8 cellular contexts compared by ENCODE assay signal in genomic region chr15:31327674-31328424, GRCh38. TPM values are rescaled to one million over a fixed set of nuclear protein-coding genes. Genes with fewer than 3 reads are reported as not detected.
A peak's percentile ranks its signal among the peaks of the same experiment; 100 is the strongest.
DNase-seq lines count a peak whose midpoint lies in the region; ATAC-seq and TF ChIP-seq lines count a peak whose summit lies in the region.

No MANE protein-coding gene starts in this region.

- no peak overlapping the region for H3K27ac Mint-ChIP-seq in GM23338

- WGBS in thyroid gland, 2 donors = 1 to 3% methylated on average over 17 to 33 of the region's 107 CpGs

- H3F3A ChIP-seq in GM23338 (replicated peaks; ENCODE audit: low read depth) (0 out of 2 replicates have a peak, but pooled peaks cover 4% of the 10 kb centered on the region), OCI-LY1 (ENCODE audit: insufficient read depth, low read length) (no peaks in the 10 kb centered on the region)

- H3K9ac ChIP-seq in BLaER1 (peak overlapping the region; percentile 91), OCI-LY1 (ENCODE audit: low read length) (peak overlapping the region; percentile 77)

- peak overlapping the region; percentile 86; the same call in 2 of the 3 replicates for H3K4me3 Mint-ChIP-seq in GM23338

- no peak overlapping the region for H2AFZ ChIP-seq in GM23338
- H2AFZ ChIP-seq in OCI-LY1 (ENCODE audit: low read length) = no peak overlapping the region

- H3K79me2 ChIP-seq in GM23338 (replicated peaks; ENCODE audit: insufficient read depth) (peaks cover 41% of the 10 kb centered on the region), OCI-LY1 (ENCODE audit: insufficient read depth, low read length) (peaks cover 41% of the 10 kb centered on the region)

- peaks cover 6% of the 10 kb centered on the region for H3K27me3 Mint-ChIP-seq in GM23338 (ENCODE audit: insufficient read depth, low read depth, poor library complexity)

- TF ChIP-seq CTCF in GM23338 (conservative IDR thresholded peaks at IDR 0.05; ENCODE audit: low read depth in 2 of 2) (no peak), OCI-LY1 (IDR thresholded peaks at IDR 0.05; ENCODE audit: low read length) (no peak), foreskin keratinocyte (conservative IDR thresholded peaks at IDR 0.05) (no peak), neutrophil (IDR thresholded peaks at IDR 0.05) (no peak), thyroid gland (IDR thresholded peaks at IDR 0.05) (peak in 2 of 6 experiments; percentile 6 to 14)

- peaks cover 50% of the 10 kb centered on the region for H4K20me1 ChIP-seq in BLaER1
- peaks cover 25% of the 10 kb centered on the region; the same call in 1 of the 2 replicates for H4K20me1 ChIP-seq in GM23338 (replicated peaks; ENCODE audit: insufficient read depth)
- H4K20me1 ChIP-seq in OCI-LY1 (ENCODE audit: insufficient read depth, low read length) = no peaks in the 10 kb centered on the region

- DNase-seq in GM23338 (ENCODE audit: low spot score) (peak; percentile 60), foreskin keratinocyte (no peak), thyroid gland (peak; percentile 77 to 80)
- DNase-seq in activated effector memory CD4-positive, alpha-beta T cell treated with Interleukin-2 at 50 U/mL for 16 hours = peak; percentile 72

- no peaks in the 10 kb centered on the region; the same call in 2 of the 3 replicates for H3K9me3 Mint-ChIP-seq in GM23338

- peak in 1 of 2 donors; percentile 72 for TF ChIP-seq POLR2A in thyroid gland (IDR thresholded peaks at IDR 0.05)

- intact Hi-C loops in thyroid gland (cut with DNase I) = loop anchor here (5.0 to 10.0 kb wide), 3 partner anchors 39 to 157 kb away; no protein-coding TSS in a partner anchor

- H3K4me3 ChIP-seq in BLaER1 = peak overlapping the region; percentile 83
- peak overlapping the region; percentile 70 for H3K4me3 ChIP-seq in GM23338
- H3K4me3 ChIP-seq in OCI-LY1 (ENCODE audit: low read depth, low read length, poor library complexity, severe bottlenecking) = peak overlapping the region; percentile 79
- peak overlapping the region; percentile 97 to 99 for H3K4me3 ChIP-seq in neutrophil (ENCODE audit: low read depth in 1 of 2, low read length in 1 of 2)
- peak overlapping the region; percentile 66 to 88 (median 79) for H3K4me3 ChIP-seq in thyroid gland (replicated peaks in 1 of 3)

- no peak for ATAC-seq in GM23338
- no peak for ATAC-seq in foreskin keratinocyte
- ATAC-seq in GM21825 (IDR thresholded peaks at IDR 0.05; ENCODE audit: unreplicated experiment) = no peak

- peaks cover 44% of the 10 kb centered on the region for H3K4me1 Mint-ChIP-seq in GM23338

- H3K4me1 ChIP-seq in BLaER1 (peaks cover 65% of the 10 kb centered on the region), GM23338 (ENCODE audit: insufficient read depth) (peaks cover 26% of the 10 kb centered on the region), OCI-LY1 (ENCODE audit: insufficient read depth, low read length, severe bottlenecking) (peaks cover 63% of the 10 kb centered on the region), foreskin keratinocyte (no peaks in the 10 kb centered on the region), neutrophil (ENCODE audit: control insufficient read depth in 1 of 2, insufficient read depth in 1 of 2, low read depth in 1 of 2, low read length in 1 of 2) (peaks cover 70% of the 10 kb centered on the region in 2 experiments), thyroid gland (peaks cover 46% of the 10 kb centered on the region in 2 donors)

- no peaks in the 10 kb centered on the region for H3K27me3 ChIP-seq in BLaER1
- peaks cover 16% of the 10 kb centered on the region; the same call in 1 of the 2 replicates for H3K27me3 ChIP-seq in GM23338 (ENCODE audit: insufficient read depth)
- H3K27me3 ChIP-seq in OCI-LY1 (ENCODE audit: insufficient read depth, low read length) = no peaks in the 10 kb centered on the region
- no peaks in the 10 kb centered on the region for H3K27me3 ChIP-seq in foreskin keratinocyte
- H3K27me3 ChIP-seq in neutrophil = no peaks in the 10 kb centered on the region
- H3K27me3 ChIP-seq in thyroid gland = no peaks in the 10 kb centered on the region

- no peaks in the 10 kb centered on the region for H3K9me3 ChIP-seq in BLaER1
- no peaks in the 10 kb centered on the region for H3K9me3 ChIP-seq in OCI-LY1 (ENCODE audit: low read length)
- H3K9me3 ChIP-seq in neutrophil = no peaks in the 10 kb centered on the region
- no peaks in the 10 kb centered on the region for H3K9me3 ChIP-seq in thyroid gland

- H3K36me3 ChIP-seq in BLaER1 (peaks cover 10% of the 10 kb centered on the region; the same call in 1 of the 2 replicates), GM23338 (ENCODE audit: insufficient read depth) (no peaks in the 10 kb centered on the region), OCI-LY1 (ENCODE audit: insufficient read depth, low read length) (peaks cover 26% of the 10 kb centered on the region; the same call in 1 of the 2 replicates), neutrophil (peaks cover 9% of the 10 kb centered on the region), thyroid gland (no peaks in the 10 kb centered on the region)

- peak overlapping the region; percentile 93 for H3K4me2 ChIP-seq in BLaER1
- H3K4me2 ChIP-seq in GM23338 = peak overlapping the region; percentile 88
- peak overlapping the region; percentile 96 for H3K4me2 ChIP-seq in OCI-LY1 (ENCODE audit: low read length)

- H3K9me2 ChIP-seq in GM23338 (ENCODE audit: insufficient read depth) (no peaks in the 10 kb centered on the region), OCI-LY1 (ENCODE audit: low read depth, low read length) (no peaks in the 10 kb centered on the region)

- H3K27ac ChIP-seq in BLaER1 (peak overlapping the region; percentile 95), GM23338 (ENCODE audit: low read depth) (no peak overlapping the region), OCI-LY1 (ENCODE audit: low read depth, low read length, poor library complexity, severe bottlenecking) (peak overlapping the region; percentile 84), foreskin keratinocyte (peak overlapping the region; percentile 95), neutrophil (peak overlapping the region; percentile 100), thyroid gland (peak overlapping the region; percentile 95 to 100 (median 100))

- no peaks in the 10 kb centered on the region; the same call in 2 of the 3 replicates for H3K36me3 Mint-ChIP-seq in GM23338 (ENCODE audit: low read depth)

TF ChIP-seq in GM23338, 12 proteins besides CTCF, POLR2A, EP300 and RAD21 (continues in another document):
- no peak for TF ChIP-seq NANOG (IDR thresholded peaks at IDR 0.05; ENCODE audit: borderline replicate concordance)

RNA-seq across cellular contexts. Expression of gene KLF13, which starts 1.2 kb away (rescaled TPM):
- total RNA-seq in GM23338 (2014; rRNA removed; shearing (Covaris generic)) = 21.5 and 23.5 TPM in 2 replicates
- polyA plus RNA-seq in GM23338 (2016; fragmentation: Nextera tagmentation; extraction: Ambion mirVana) (28.6 and 35.7 TPM in 2 replicates), foreskin keratinocyte (54.9 and 55.8 TPM in 2 replicates)
- total RNA-seq in foreskin keratinocyte (57.9 and 58.1 TPM in 2 replicates), thyroid gland (100 to 1,000 TPM in 2 of 4 donors, 10 to 100 TPM in 2; 84.0 to 117 (median 97.6) TPM)

Comparison
In these comparisons a context has a peak if more than half of its experiments do, and no peak if none do; other contexts are left out.
1. DNase-seq: peak in GM23338 (single experiment), activated effector memory CD4-positive, alpha-beta T cell treated with Interleukin-2 at 50 U/mL for 16 hours (single experiment) and thyroid gland (2 of 2); none in foreskin keratinocyte (0 of 2).
2. Peak in every context shown above with its lines, with median percentiles within 50 percentile points of each other: H3K4me2 ChIP-seq and H3K4me3 ChIP-seq.